Comparison of ENCODE assay signal across 8 cellular contexts in the genomic region with DNA sequence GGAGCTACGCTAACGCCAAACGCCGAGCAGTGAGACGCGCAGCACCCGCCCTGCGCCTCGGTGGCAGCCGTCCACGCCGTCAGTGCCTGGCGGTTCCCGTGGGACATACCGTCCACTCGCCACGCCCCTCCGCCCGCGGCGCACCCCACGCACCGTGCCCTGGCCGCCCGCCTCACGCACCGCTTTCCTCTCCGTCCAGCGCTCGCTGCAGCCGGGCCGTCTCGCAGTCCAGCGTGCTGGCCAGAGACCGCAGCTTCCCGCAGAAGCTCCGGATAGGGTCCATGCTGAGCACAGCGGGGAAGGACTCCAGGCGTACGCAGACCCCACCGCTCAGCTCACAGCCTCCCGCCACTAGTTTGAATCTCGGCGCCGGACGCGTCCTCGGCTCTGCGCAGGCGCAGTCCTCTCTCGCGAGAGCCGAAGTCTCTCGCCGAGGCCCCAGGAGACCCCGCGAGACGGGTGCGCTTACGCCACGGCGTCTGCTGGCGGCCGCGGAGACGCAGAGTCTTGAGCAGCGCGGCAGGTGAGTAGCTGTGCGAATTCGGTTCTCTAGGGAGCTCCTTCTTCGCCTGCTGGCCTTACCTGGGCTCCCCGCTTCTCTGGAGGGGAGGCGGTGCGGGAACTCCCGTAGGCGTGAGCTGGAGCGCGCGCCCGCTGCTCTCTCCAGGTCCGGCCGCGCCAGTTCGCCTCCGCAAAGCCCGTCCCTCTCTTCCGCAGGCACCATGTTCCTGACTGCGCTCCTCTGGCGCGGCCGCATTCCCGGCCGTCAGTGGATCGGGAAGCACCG. TPM values are rescaled to one million over a fixed set of nuclear protein-coding genes. Genes with fewer than 3 reads are reported as not detected.
DNase-seq lines count a peak whose midpoint lies in the region; ATAC-seq and TF ChIP-seq lines count a peak whose summit lies in the region.

Gene MRPL57 (plus strand): TSS at position 464 of the 787 bp plus-strand sequence. CDS start 259 bp downstream, at position 723.
Gene SKA3 (minus strand): TSS at position 358 of the 787 bp plus-strand sequence. CDS start 75 bp downstream, at position 283.

- H3K4me3 ChIP-seq in kidney epithelial cell (ENCODE audit: low read depth, low read length): peak within 1 kb of the TSS; percentile 85

- TF ChIP-seq CTCF in kidney epithelial cell (IDR thresholded peaks at IDR 0.05; ENCODE audit: insufficient read depth, low read length, poor library complexity, severe bottlenecking): no peak

- ATAC-seq in GM19035 (IDR thresholded peaks at IDR 0.05; ENCODE audit: unreplicated experiment): peak; percentile 92
- ATAC-seq in HG03354 (IDR thresholded peaks at IDR 0.05; ENCODE audit: poor library complexity, severe bottlenecking, unreplicated experiment): peak; percentile 91

- no peaks in the 10 kb centered on the region for H3K36me3 ChIP-seq in kidney epithelial cell (ENCODE audit: control insufficient read depth, insufficient read depth, low read length)

- no peaks in the 10 kb centered on the region for H3K27me3 ChIP-seq in kidney epithelial cell (ENCODE audit: control insufficient read depth, insufficient read depth, low read length)

- DNase-seq in AML-193 (lab: John Stamatoyannopoulos, UW): peak; percentile 95
- DNase-seq in NCI-H446 treated with DMSO at 0.1 percent for 48 hours (lab: John Stamatoyannopoulos, UW): peak; percentile 86
- DNase-seq in activated CD4-positive, alpha-beta T cell treated with anti-CD3 and anti-CD28 coated beads for 1 hour: peak; percentile 91
- DNase-seq in cerebellum (ENCODE audit: low spot score): peak; percentile 93
- peak; percentile 58 for DNase-seq in kidney epithelial cell (ENCODE audit: low read depth)
- DNase-seq in stimulated activated CD4-positive, alpha-beta T cell treated with anti-CD3 and anti-CD28 coated beads, Interleukin-15, amount 100 ng/mL, for 48 hours (ENCODE audit: low read depth in 2 of 2): peak; percentile 89

RNA-seq across cellular contexts. Expression of gene MRPL57, which starts in this region (rescaled TPM):
- 14.1 TPM for total RNA-seq in cerebellum
- 26.5 and 32.0 TPM in 2 replicates for total RNA-seq in kidney epithelial cell

RNA-seq across cellular contexts. Expression of gene SKA3, which starts in this region (rescaled TPM):
- 12.2 TPM for total RNA-seq in cerebellum
- total RNA-seq in kidney epithelial cell: 5.8 and 10.1 TPM in 2 replicates

Comparison
In these comparisons a context has a peak if more than half of its experiments do, and no peak if none do; other contexts are left out.
1. Peak in every context shown above with its lines: DNase-seq, ATAC-seq and H3K4me3 ChIP-seq.